9 cellular contexts compared by ENCODE assay signal in the genomic region with DNA sequence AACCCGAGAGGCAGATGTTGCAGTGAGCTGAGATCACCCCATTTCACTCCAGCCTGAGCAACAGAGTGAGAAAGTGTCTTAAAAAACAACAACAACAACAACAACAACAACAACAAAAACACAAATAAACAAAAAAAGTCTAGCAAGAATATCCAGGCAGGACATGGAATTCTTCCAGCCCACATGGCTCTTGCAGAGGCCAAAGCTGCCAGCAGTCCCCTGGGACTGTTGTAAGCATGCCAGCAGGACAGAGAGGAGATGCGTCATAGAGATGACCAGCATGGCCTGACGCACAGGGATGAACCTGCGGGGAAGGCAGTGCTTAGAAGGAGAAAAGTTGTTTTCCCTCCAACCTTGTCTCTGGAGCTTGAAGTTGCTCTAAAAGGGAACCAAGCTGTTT.
DNase-seq lines count a peak whose midpoint lies in the region; ATAC-seq and TF ChIP-seq lines count a peak whose summit lies in the region.
"Had no signal": no experiment of that assay in that cellular context is flagged by ENCODE, and none has a peak within 500 bp of the region (broad histone marks: within the 10 kb centered on the region; RNA-seq: fewer than 3 reads in every experiment).

No MANE protein-coding gene starts in this region.

- no peaks in the 10 kb centered on the region for H3K27me3 Mint-ChIP-seq in stimulated activated naive CD8-positive, alpha-beta T cell treated with anti-CD3 and anti-CD28 coated beads, Interleukin-15, amount 100 ng/mL, for 72 hours
- H3K27me3 Mint-ChIP-seq in nephron progenitor cell (ENCODE audit: low read depth, poor library complexity), result no peaks in the 10 kb centered on the region

- no peak for DNase-seq in stimulated activated naive CD8-positive, alpha-beta T cell treated with anti-CD3 and anti-CD28 coated beads, Interleukin-15, amount 100 ng/mL, for 72 hours
- no peak for DNase-seq in stimulated activated naive CD8-positive, alpha-beta T cell treated with anti-CD3 and anti-CD28 coated beads, Interleukin-15, Interleukin-2, amounts not matched to agents 100 U/mL and 50 U/mL, for 24 hours
- DNase-seq in fibroblast of the aortic adventitia (ENCODE audit: low read depth) (peak; percentile 88), nephron progenitor cell (peak; percentile 46)
- no peak for DNase-seq in activated T-cell treated with anti-CD3 and anti-CD28 coated beads, Interleukin-2, amount 50 U/mL, for 1 hour
- DNase-seq: NCI-H2227 treated with DMSO at 0.1 percent for 48 hours had no signal

- no peaks in the 10 kb centered on the region for H3K36me3 Mint-ChIP-seq in nephron progenitor cell (ENCODE audit: low read depth)

- no peak for ATAC-seq in stimulated activated naive CD8-positive, alpha-beta T cell treated with anti-CD3 and anti-CD28 coated beads, Interleukin-15, amount 100 ng/mL, for 72 hours
- no peak for ATAC-seq in stimulated activated naive CD8-positive, alpha-beta T cell treated with anti-CD3 and anti-CD28 coated beads, Interleukin-15, Interleukin-2, amounts not matched to agents 100 U/mL and 50 U/mL, for 24 hours
- no peak for ATAC-seq in GM18519 (IDR thresholded peaks at IDR 0.05; ENCODE audit: low FRiP score, unreplicated experiment)
- no peak for ATAC-seq in HG02623 (IDR thresholded peaks at IDR 0.05; ENCODE audit: unreplicated experiment)
- ATAC-seq in HG03135 (IDR thresholded peaks at IDR 0.05; ENCODE audit: unreplicated experiment), result no peak

- H3K9me3 Mint-ChIP-seq in stimulated activated naive CD8-positive, alpha-beta T cell treated with anti-CD3 and anti-CD28 coated beads, Interleukin-15, amount 100 ng/mL, for 72 hours, result no peaks in the 10 kb centered on the region
- H3K9me3 Mint-ChIP-seq in nephron progenitor cell, result no peaks in the 10 kb centered on the region

- H3K4me3 Mint-ChIP-seq in stimulated activated naive CD8-positive, alpha-beta T cell treated with anti-CD3 and anti-CD28 coated beads, Interleukin-15, amount 100 ng/mL, for 72 hours, result no peak overlapping the region
- H3K4me3 Mint-ChIP-seq in nephron progenitor cell, result no peak overlapping the region

- H3K27ac Mint-ChIP-seq in stimulated activated naive CD8-positive, alpha-beta T cell treated with anti-CD3 and anti-CD28 coated beads, Interleukin-15, amount 100 ng/mL, for 72 hours, result peak overlapping the region; percentile 46 to 89
- H3K27ac Mint-ChIP-seq in nephron progenitor cell, result peak overlapping the region; percentile 74

- H3K4me1 Mint-ChIP-seq in stimulated activated naive CD8-positive, alpha-beta T cell treated with anti-CD3 and anti-CD28 coated beads, Interleukin-15, amount 100 ng/mL, for 72 hours, result peaks cover 7% of the 10 kb centered on the region
- peaks cover 27% of the 10 kb centered on the region for H3K4me1 Mint-ChIP-seq in nephron progenitor cell

- H3K4me3 ChIP-seq in fibroblast of the aortic adventitia (ENCODE audit: low read depth, low read length), result no peak overlapping the region

- no peak for TF ChIP-seq CTCF in fibroblast of the aortic adventitia (IDR thresholded peaks at IDR 0.05; ENCODE audit: insufficient read depth, low read length)
- TF ChIP-seq CTCF in nephron progenitor cell (IDR thresholded peaks at IDR 0.05), result no peak

Comparison
In these comparisons a context has a peak if more than half of its experiments do, and no peak if none do; other contexts are left out.
1. DNase-seq: peak in fibroblast of the aortic adventitia (single experiment) and nephron progenitor cell (single experiment); none in stimulated activated naive CD8-positive, alpha-beta T cell treated with anti-CD3 and anti-CD28 coated beads, Interleukin-15, amount 100 ng/mL, for 72 hours (0 of 2), stimulated activated naive CD8-positive, alpha-beta T cell treated with anti-CD3 and anti-CD28 coated beads, Interleukin-15, Interleukin-2, amounts not matched to agents 100 U/mL and 50 U/mL, for 24 hours (single experiment) and activated T-cell treated with anti-CD3 and anti-CD28 coated beads, Interleukin-2, amount 50 U/mL, for 1 hour (single experiment).